8 cellular contexts compared by ENCODE assay signal in the genomic region with DNA sequence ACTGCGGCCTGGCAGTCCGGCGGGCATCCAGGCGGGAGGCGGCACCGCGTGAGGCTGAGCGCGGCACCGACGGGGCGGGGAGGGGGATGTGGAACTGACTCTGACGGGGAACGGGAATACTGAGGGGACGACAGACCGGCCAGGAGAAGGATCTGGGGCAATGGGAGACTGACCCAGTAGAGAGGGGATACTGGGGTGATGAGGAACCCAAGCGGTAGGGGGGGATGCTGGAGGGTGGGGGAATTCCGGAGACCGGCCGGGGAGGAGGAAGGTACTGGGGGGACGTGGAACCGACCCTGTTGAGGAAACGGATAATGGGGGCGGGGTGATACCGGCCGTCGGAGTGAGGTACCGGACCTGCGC. TPM values are rescaled to one million over a fixed set of nuclear protein-coding genes. Genes with fewer than 3 reads are reported as not detected.
A peak's percentile ranks its signal among the peaks of the same experiment; 100 is the strongest.
DNase-seq lines count a peak whose midpoint lies in the region; ATAC-seq and TF ChIP-seq lines count a peak whose summit lies in the region.

No MANE protein-coding gene starts in this region.

- H3K36me3 ChIP-seq in osteoblast (ENCODE audit: insufficient read depth, low read length) = peaks cover 10% of the 10 kb centered on the region

- peaks cover 34% of the 10 kb centered on the region for H4K20me1 ChIP-seq in osteoblast (ENCODE audit: insufficient read depth, low read length)

- peak overlapping the region; percentile 96 for H3K27ac ChIP-seq in osteoblast (ENCODE audit: low read depth, low read length)

- peak overlapping the region; percentile 91 for H3K4me2 ChIP-seq in osteoblast (ENCODE audit: insufficient read depth, low read length)

- peak overlapping the region; percentile 97 for H3K4me3 ChIP-seq in fibroblast of pulmonary artery (replicated peaks; ENCODE audit: low read depth, low read length)
- H3K4me3 ChIP-seq in osteoblast (ENCODE audit: insufficient read depth, low read length) = peak overlapping the region; percentile 88

- ATAC-seq in HG03439 (IDR thresholded peaks at IDR 0.05; ENCODE audit: unreplicated experiment) = peak; percentile 10

- peak overlapping the region; percentile 78 for H2AFZ ChIP-seq in osteoblast (ENCODE audit: low read length)

- peak; percentile 49 for DNase-seq in DMS53 (lab: John Stamatoyannopoulos, UW)
- no peak for DNase-seq in DMS53 treated with DMSO at 0.1 percent for 48 hours (lab: John Stamatoyannopoulos, UW; ENCODE audit: unreplicated experiment)
- peak; percentile 18 for DNase-seq in activated T-cell treated with anti-CD3 and anti-CD28 coated beads for 24 hours (ENCODE audit: low read depth)
- DNase-seq in fibroblast of pulmonary artery (ENCODE audit: low read depth) = no peak
- peak; percentile 89 for DNase-seq in osteoblast (ENCODE audit: insufficient read length, low spot score, missing footprints)
- no peak for DNase-seq in H4 (ENCODE audit: low spot score)
- no peak for DNase-seq in NOMO-1 treated with dmso at 0.1 percent for 144 hours (lab: John Stamatoyannopoulos, UW; ENCODE audit: unreplicated experiment)

- H3K27me3 ChIP-seq in osteoblast (ENCODE audit: insufficient read depth, low read length) = no peaks in the 10 kb centered on the region

- H3K9me3 ChIP-seq in osteoblast (ENCODE audit: low read depth, low read length) = no peaks in the 10 kb centered on the region

- H3K79me2 ChIP-seq in osteoblast (ENCODE audit: insufficient read depth, low read length) = peaks cover 57% of the 10 kb centered on the region

- H3K4me1 ChIP-seq in osteoblast (ENCODE audit: insufficient read depth, low read length) = peaks cover 15% of the 10 kb centered on the region

- no peak for TF ChIP-seq CTCF in fibroblast of pulmonary artery (IDR thresholded peaks at IDR 0.05; ENCODE audit: low read length, missing control alignments)
- no peak for TF ChIP-seq CTCF in osteoblast (IDR thresholded peaks at IDR 0.05; ENCODE audit: extremely low read depth, low read depth, low read length)

RNA-seq across cellular contexts. Expression of gene IPPK, which starts 0.4 kb away (rescaled TPM):
- total RNA-seq in osteoblast = 7.7 and 9.4 TPM in 2 replicates
- total RNA-seq in H4 (2014; rRNA removed; shearing (Covaris generic)) = 6.1 and 12.8 TPM in 2 replicates

Comparison
In these comparisons a context has a peak if more than half of its experiments do, and no peak if none do; other contexts are left out.
1. DNase-seq: peak in DMS53 (single experiment), activated T-cell treated with anti-CD3 and anti-CD28 coated beads for 24 hours (single experiment) and osteoblast (single experiment); none in DMS53 treated with DMSO at 0.1 percent for 48 hours (single experiment), fibroblast of pulmonary artery (single experiment), H4 (single experiment) and NOMO-1 treated with dmso at 0.1 percent for 144 hours (single experiment).